1 cellular context compared by ENCODE assay signal in genomic region chrX:120419465-120419864, GRCh38.
TF ChIP-seq lines count a peak whose summit lies in the region.

No MANE protein-coding gene starts in this region.

TF ChIP-seq in GM23338, 12 proteins besides CTCF, POLR2A, EP300 and RAD21 (continued from another document):
- TF ChIP-seq ZNF462 (CRISPR knock-in tag; IDR thresholded peaks at IDR 0.05) (no peak), EZH2 (IDR thresholded peaks at IDR 0.05; ENCODE audit: low read depth, unreplicated experiment) (no peak), ZNF331 (CRISPR knock-in tag; IDR thresholded peaks at IDR 0.05; ENCODE audit: low read depth) (no peak)
TF ChIP-seq in GM23338: peak in this region for 0.
